ENCODE assay signal across 8 cellular contexts in genomic region chr17:81429353-81429774, GRCh38. TPM values are rescaled to one million over a fixed set of nuclear protein-coding genes. Genes with fewer than 3 reads are reported as not detected.
DNase-seq lines count a peak whose midpoint lies in the region; ATAC-seq and TF ChIP-seq lines count a peak whose summit lies in the region.

No MANE protein-coding gene starts in this region.

- H3K9me3 ChIP-seq in transverse colon, result no peaks in the 10 kb centered on the region

- intact Hi-C loops in transverse colon (cut with DNase I; ENCODE audit: low total_unique reads), result no loop called here

- H3K4me3 ChIP-seq in transverse colon, result peak overlapping the region in 1 of 4 donors; percentile 7

- WGBS in transverse colon (ENCODE audit: low coverage in 1 of 2), 2 donors, result 0% methylated on average over 15 of the region's 22 CpGs; no CpG with 5 or more reads in 1 of the 2 donors

- H3K36me3 ChIP-seq in transverse colon, result no peaks in the 10 kb centered on the region

- DNase-seq in NCI-H1048 (lab: John Stamatoyannopoulos, UW) (peak; percentile 22), amniotic stem cell (lab: John Stamatoyannopoulos, UW) (peak; percentile 17), iPS-NIHi11 (ENCODE audit: low spot score) (peak; percentile 66), transverse colon (peak; percentile 81)

- TF ChIP-seq EP300 in transverse colon (IDR thresholded peaks at IDR 0.05; ENCODE audit: low read depth), result no peak

- H3K27me3 ChIP-seq in transverse colon, result peaks cover 7% of the 10 kb centered on the region

- in situ Hi-C loops in transverse colon (cut with MboI; ENCODE audit: low pct_ligation_motif_present in 1 of 4, low pct_unique_long_range_greater_than_20kb in 1 of 4, low sequenced_read_pairs in 3 of 4), result no loop called here

- H3K27ac ChIP-seq in C4-2B, result peak overlapping the region; percentile 45
- H3K27ac ChIP-seq in transverse colon, result peak overlapping the region in 2 of 4 donors; percentile 1 to 33

- TF ChIP-seq POLR2A in transverse colon (IDR thresholded peaks at IDR 0.05), result no peak

- H3K4me1 ChIP-seq in transverse colon, result peaks cover 32 to 39% (median 36%) of the 10 kb centered on the region in 4 donors

- TF ChIP-seq CTCF in C4-2B (conservative IDR thresholded peaks at IDR 0.05) (no peak), transverse colon (IDR thresholded peaks at IDR 0.05) (no peak)

- no peak for ATAC-seq in HG03139 (IDR thresholded peaks at IDR 0.05; ENCODE audit: unreplicated experiment)
- ATAC-seq in HG02938 (IDR thresholded peaks at IDR 0.05; ENCODE audit: unreplicated experiment), result no peak
- ATAC-seq in HG03095 (IDR thresholded peaks at IDR 0.05; ENCODE audit: unreplicated experiment), result no peak

RNA-seq across cellular contexts. Expression of gene BAHCC1, which starts 34.1 kb away (rescaled TPM):
- total RNA-seq in transverse colon, result 100 to 1,000 TPM in 1 of 4 donors, 10 to 100 TPM in 2, 1 to 10 TPM in 1; 8.7 to 133 (median 12.4) TPM

Comparison
In these comparisons a context has a peak if more than half of its experiments do, and no peak if none do; other contexts are left out.
1. DNase-seq: peak in every context shown above with its lines; median percentile 81 in transverse colon; 66 in iPS-NIHi11; 22 in NCI-H1048; 17 in amniotic stem cell.